In genomic region chr16:85654251-85655115, GRCh38 we compare ENCODE assay signal across 22 cellular contexts. TPM values are rescaled to one million over a fixed set of nuclear protein-coding genes. Genes with fewer than 3 reads are reported as not detected.
DNase-seq lines count a peak whose midpoint lies in the region; ATAC-seq and TF ChIP-seq lines count a peak whose summit lies in the region.
"Had no signal": no experiment of that assay in that cellular context is flagged by ENCODE, and none has a peak within 500 bp of the region (broad histone marks: within the 10 kb centered on the region; RNA-seq: fewer than 3 reads in every experiment).

No MANE protein-coding gene starts in this region.

- no peak for TF ChIP-seq CTCF in right atrium auricular region (IDR thresholded peaks at IDR 0.05)
- no peak for TF ChIP-seq CTCF in brain (conservative IDR thresholded peaks at IDR 0.05)
- no peak for TF ChIP-seq CTCF in osteoblast (IDR thresholded peaks at IDR 0.05; ENCODE audit: extremely low read depth, low read depth, low read length)

- no peak overlapping the region for H2AFZ ChIP-seq in osteoblast (ENCODE audit: low read length)
- H2AFZ ChIP-seq: GM23248 had no signal

- no peaks in the 10 kb centered on the region for H3K27me3 Mint-ChIP-seq in brain

- 95% methylated on average over 41 of the region's 41 CpGs for WGBS in right cardiac atrium

- H3K27ac ChIP-seq in right cardiac atrium (ENCODE audit: low read length) (no peak overlapping the region), right atrium auricular region (no peak overlapping the region), osteoblast (ENCODE audit: low read depth, low read length) (no peak overlapping the region)
- H3K27ac ChIP-seq: SJSA1 had no signal

- H3K4me3 Mint-ChIP-seq in brain = no peak overlapping the region

- peaks cover 56% of the 10 kb centered on the region for H3K36me3 ChIP-seq in right atrium auricular region
- peaks cover 49% of the 10 kb centered on the region for H3K36me3 ChIP-seq in osteoblast (ENCODE audit: insufficient read depth, low read length)

- H3K9me3 Mint-ChIP-seq in brain = no peaks in the 10 kb centered on the region

- intact Hi-C loops in right cardiac atrium (cut with DNase I) = no loop called here

- H3K9me3 ChIP-seq in right cardiac atrium (ENCODE audit: control insufficient read depth, low read length) = no peaks in the 10 kb centered on the region
- H3K9me3 ChIP-seq in right atrium auricular region = no peaks in the 10 kb centered on the region
- H3K9me3 ChIP-seq in osteoblast (ENCODE audit: low read depth, low read length) = no peaks in the 10 kb centered on the region
- H3K9me3 ChIP-seq: A549, BE2C, HAP-1, SJSA1 had no signal

- H3K79me2 ChIP-seq in osteoblast (ENCODE audit: insufficient read depth, low read length) = peaks cover 6% of the 10 kb centered on the region

- H3K27ac Mint-ChIP-seq in brain = peak overlapping the region in 3 of 5 experiments; percentile 74 to 87 (median 87)

- peaks cover 35% of the 10 kb centered on the region for H3K4me1 Mint-ChIP-seq in brain

- DNase-seq in right cardiac atrium = peak; percentile 17 to 65 (median 62)
- DNase-seq in right atrium auricular region (ENCODE audit: low spot score) = no peak
- DNase-seq in osteoblast (ENCODE audit: insufficient read length, low spot score, missing footprints) = peak; percentile 68
- DNase-seq in D341Med (ENCODE audit: low spot score) = no peak
- DNase-seq in NCI-H345 treated with DMSO at 0.1 percent for 48 hours (lab: John Stamatoyannopoulos, UW; ENCODE audit: unreplicated experiment) = no peak
- DNase-seq in NCI-H2196 (lab: John Stamatoyannopoulos, UW; ENCODE audit: unreplicated experiment) = no peak
- DNase-seq: BE2C, DMS79, GM23248, KBM-7, NCI-H1092, NCI-H1436, NCI-H187 treated with DMSO at 0.1 percent for 48 hours, NCI-H2107, NCI-H510A, NCI-H748 treated with DMSO at 0.1 percent for 48 hours, T-helper 1 cell had no signal

- H3K4me1 ChIP-seq in right cardiac atrium (ENCODE audit: control insufficient read depth, insufficient read depth, low read length) (peaks cover 8% of the 10 kb centered on the region), right atrium auricular region (peaks cover 0 to 48% of the 10 kb centered on the region in 2 donors), osteoblast (ENCODE audit: insufficient read depth, low read length) (peaks cover 4% of the 10 kb centered on the region)
- H3K4me1 ChIP-seq: HAP-1, SJSA1 had no signal

- H4K20me1 ChIP-seq in osteoblast (ENCODE audit: insufficient read depth, low read length) = peaks cover 60% of the 10 kb centered on the region

- ATAC-seq in right cardiac atrium = no peak
- ATAC-seq: A549, Panc1 had no signal

- peaks cover 35% of the 10 kb centered on the region for H3K36me3 Mint-ChIP-seq in brain

- H3K4me3 ChIP-seq in right cardiac atrium (ENCODE audit: low read length) (no peak overlapping the region), right atrium auricular region (no peak overlapping the region), osteoblast (ENCODE audit: insufficient read depth, low read length) (no peak overlapping the region)
- H3K4me3 ChIP-seq: A549, GM23248, HAP-1, SJSA1 had no signal

- no peak overlapping the region for H3K4me2 ChIP-seq in osteoblast (ENCODE audit: insufficient read depth, low read length)
- H3K4me2 ChIP-seq: A549 had no signal

- H3K27me3 ChIP-seq in right cardiac atrium (ENCODE audit: control insufficient read depth, insufficient read depth) (no peaks in the 10 kb centered on the region), right atrium auricular region (no peaks in the 10 kb centered on the region), osteoblast (ENCODE audit: insufficient read depth, low read length) (no peaks in the 10 kb centered on the region)
- H3K27me3 ChIP-seq: BE2C, SJSA1 had no signal

RNA-seq across cellular contexts. Expression of gene GINS2, which starts 34.3 kb away (rescaled TPM):
- total RNA-seq in right cardiac atrium = 1 to 10 TPM in 1 of 4 donors, under 1 TPM in 3; 0.33 to 1.1 (median 0.40) TPM
- 0.23 TPM for polyA plus RNA-seq in right cardiac atrium
- total RNA-seq in right atrium auricular region = under 1 TPM in 1 of 2 donors, not detected in 1; 0.15 TPM
- polyA plus RNA-seq in brain (ENCODE audit: insufficient read depth, low read depth, low replicate concordance) = 38.2 TPM
- total RNA-seq in osteoblast = 1.2 and 1.8 TPM in 2 replicates

RNA-seq across cellular contexts. Expression of gene GSE1, which starts 41.4 kb away (rescaled TPM):
- total RNA-seq in right cardiac atrium (10 to 100 TPM; 70.8 to 99.8 (median 92.5) TPM), right atrium auricular region (10 to 100 TPM; 37.1 to 55.7 TPM), osteoblast (49.6 and 55.7 TPM in 2 replicates)
- polyA plus RNA-seq in right cardiac atrium (40.3 TPM), brain (ENCODE audit: insufficient read depth, low read depth, low replicate concordance) (127 TPM)

Comparison
In these comparisons a context has a peak if more than half of its experiments do, and no peak if none do; other contexts are left out.
1. DNase-seq: peak in right cardiac atrium (3 of 3) and osteoblast (single experiment); none in right atrium auricular region (single experiment), D341Med (single experiment), NCI-H345 treated with DMSO at 0.1 percent for 48 hours (single experiment) and NCI-H2196 (single experiment).